12 cellular contexts compared by ENCODE assay signal in the genomic region with DNA sequence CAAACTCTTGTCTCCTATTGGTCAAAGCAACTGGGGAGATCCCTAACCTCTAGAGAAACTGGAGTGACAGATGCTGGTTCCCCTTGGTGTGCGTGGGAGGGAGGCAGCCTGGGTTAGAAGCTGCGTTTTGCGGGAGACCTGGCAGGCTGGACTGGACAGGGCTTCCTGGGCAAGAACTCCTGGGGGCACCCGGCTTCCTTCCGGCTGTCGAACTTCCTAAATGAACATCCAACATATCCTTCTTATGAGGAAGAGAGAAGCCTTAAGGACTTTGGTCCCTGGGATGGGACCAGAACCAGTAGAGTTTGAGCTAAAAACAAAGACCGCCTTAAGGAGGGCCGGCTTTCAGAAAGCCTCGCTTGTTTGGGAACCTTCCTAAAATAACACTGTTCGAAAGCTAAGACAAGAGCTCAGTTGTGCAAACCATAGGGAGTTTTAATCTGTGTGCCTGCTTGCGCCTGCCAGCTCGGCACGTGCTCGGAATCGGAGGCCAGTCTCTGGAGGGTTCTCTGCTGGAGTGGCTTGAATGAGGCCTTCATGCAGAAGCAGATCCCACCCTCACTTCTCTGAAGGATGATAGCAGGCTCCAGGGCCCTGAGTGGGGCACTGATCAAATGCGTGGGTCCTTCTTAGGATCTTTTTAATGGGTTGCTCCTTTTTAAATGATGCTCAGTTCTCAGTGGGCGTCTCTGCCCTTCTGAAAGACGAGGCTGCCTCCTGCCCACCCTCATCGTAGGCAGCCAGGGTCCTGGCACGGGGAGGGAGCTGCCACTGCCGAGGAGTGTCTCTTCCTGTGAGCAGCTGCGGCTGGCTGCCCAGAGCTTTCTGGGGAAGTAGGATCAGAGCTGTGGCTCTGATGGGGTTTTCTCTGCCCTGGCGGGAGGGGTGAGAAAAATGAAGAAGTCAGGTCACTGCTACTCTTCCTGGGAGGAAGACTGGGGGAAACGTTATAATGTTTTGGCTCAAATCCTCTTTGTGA. TPM values are rescaled to one million over a fixed set of nuclear protein-coding genes. Genes with fewer than 3 reads are reported as not detected.
DNase-seq lines count a peak whose midpoint lies in the region; ATAC-seq, FAIRE-seq and TF ChIP-seq lines count a peak whose summit lies in the region.
"Had no signal": no experiment of that assay in that cellular context is flagged by ENCODE, and none has a peak within 500 bp of the region (broad histone marks: within the 10 kb centered on the region; RNA-seq: fewer than 3 reads in every experiment).

No MANE protein-coding gene starts in this region.

- no peak overlapping the region for H2BK5ac ChIP-seq in neuronal stem cell (ENCODE audit: low read length)

- FAIRE-seq in H54 (lab: Jason Lieb, UNC), result no peak
- FAIRE-seq: islet of Langerhans had no signal

- WGBS in neuronal stem cell (ENCODE audit: extremely low coverage in 2 of 2, insufficient read length in 2 of 2, insufficient replicate concordance in 1 of 2), 2 donors, result no CpG with 5 or more reads among the region's 24 CpGs
- 55% methylated on average over 23 of the region's 24 CpGs for whole genome bisulfite sequencing in esophagus muscularis mucosa

- H3K4me1 ChIP-seq in CD4-positive, alpha-beta memory T cell (ENCODE audit: insufficient read depth, low read length), result peaks cover 20% of the 10 kb centered on the region
- peaks cover 22% of the 10 kb centered on the region for H3K4me1 ChIP-seq in OCI-LY3 (ENCODE audit: low read length)
- H3K4me1 ChIP-seq in neuronal stem cell (ENCODE audit: control insufficient read depth in 2 of 2, insufficient read depth in 1 of 2, low read depth in 1 of 2, low read length in 2 of 2), result peaks cover 0 to 7% of the 10 kb centered on the region in 2 donors
- H3K4me1 ChIP-seq in esophagus muscularis mucosa, result peaks cover 5 to 25% (median 18%) of the 10 kb centered on the region in 4 donors

- H3K79me1 ChIP-seq in neuronal stem cell (ENCODE audit: low read depth, low read length), result no peaks in the 10 kb centered on the region

- no peak overlapping the region for H3K14ac ChIP-seq in neuronal stem cell (ENCODE audit: low read length)

- peaks cover 9 to 29% (median 15%) of the 10 kb centered on the region in 4 donors for H3K4me1 Mint-ChIP-seq in CD4-positive, alpha-beta memory T cell

- H3K4me3 ChIP-seq in CD4-positive, alpha-beta memory T cell (ENCODE audit: low read length in 2 of 2), result no peak overlapping the region
- H3K4me3 ChIP-seq in OCI-LY3 (ENCODE audit: low read length) (peak overlapping the region; percentile 33; the same call in 1 of the 2 replicates), neuronal stem cell (ENCODE audit: low read length in 2 of 2) (no peak overlapping the region), esophagus muscularis mucosa (no peak overlapping the region)
- H3K4me3 ChIP-seq: body of pancreas had no signal

- H3K36me3 ChIP-seq in CD4-positive, alpha-beta memory T cell (ENCODE audit: insufficient read depth, low read length), result no peaks in the 10 kb centered on the region
- H3K36me3 ChIP-seq in OCI-LY3 (replicated peaks; ENCODE audit: low read depth, low read length), result no peaks in the 10 kb centered on the region
- H3K36me3 ChIP-seq in neuronal stem cell (replicated peaks in 1 of 2; ENCODE audit: control insufficient read depth in 2 of 2, insufficient read depth in 2 of 2, low read length in 2 of 2), result no peaks in the 10 kb centered on the region
- no peaks in the 10 kb centered on the region for H3K36me3 ChIP-seq in esophagus muscularis mucosa

- H3K23ac ChIP-seq in neuronal stem cell (ENCODE audit: low read depth, low read length, poor library complexity), result no peak overlapping the region

- H3K4me3 Mint-ChIP-seq in CD4-positive, alpha-beta memory T cell, result peak overlapping the region in 1 of 8 donors; percentile 63

- peak overlapping the region; percentile 26 for H2BK12ac ChIP-seq in neuronal stem cell (ENCODE audit: low read length)

- peak overlapping the region; percentile 23; the same call in 1 of the 2 replicates for H3K9ac ChIP-seq in OCI-LY3 (ENCODE audit: low read length)
- H3K9ac ChIP-seq in neuronal stem cell (ENCODE audit: low read depth, low read length, poor library complexity), result peak overlapping the region; percentile 45

- TF ChIP-seq EP300 in esophagus muscularis mucosa (IDR thresholded peaks at IDR 0.05), result no peak

- TF ChIP-seq POLR2A in esophagus muscularis mucosa (IDR thresholded peaks at IDR 0.05; ENCODE audit: low read depth) (no peak), H54 (IDR thresholded peaks at IDR 0.05; ENCODE audit: low read depth, low read length) (no peak)

- H3K27me3 Mint-ChIP-seq in CD4-positive, alpha-beta memory T cell, result peaks cover 0 to under 1% of the 10 kb centered on the region in 2 donors

- H2BK120ac ChIP-seq in neuronal stem cell (ENCODE audit: low read depth, low read length), result no peak overlapping the region

- H3K4me2 ChIP-seq in OCI-LY3 (ENCODE audit: low read length) (peak overlapping the region; percentile 68), neuronal stem cell (ENCODE audit: insufficient read depth, low read length, poor library complexity, severe bottlenecking) (no peak overlapping the region)

- no peak overlapping the region for H3K27ac ChIP-seq in CD4-positive, alpha-beta memory T cell (ENCODE audit: low read depth, low read length)
- H3K27ac ChIP-seq in OCI-LY3 (ENCODE audit: low read length) (no peak overlapping the region), neuronal stem cell (replicated peaks; ENCODE audit: low read length) (no peak overlapping the region), esophagus muscularis mucosa (replicated peaks in 1 of 4) (no peak overlapping the region)
- H3K27ac ChIP-seq: body of pancreas, VCaP had no signal

- H2AK5ac ChIP-seq in neuronal stem cell (ENCODE audit: low read depth, low read length), result peak overlapping the region; percentile 22

- H2BK15ac ChIP-seq in neuronal stem cell (ENCODE audit: low read length), result no peak overlapping the region

- no peak for ATAC-seq in HG03439 (IDR thresholded peaks at IDR 0.05; ENCODE audit: unreplicated experiment)

- DNase-seq in CD4-positive, alpha-beta memory T cell, result no peak
- DNase-seq in epidermal melanocyte (ENCODE audit: insufficient read length, low spot score) (peak; percentile 63), neuronal stem cell (ENCODE audit: low spot score) (no peak), esophagus muscularis mucosa (ENCODE audit: extremely low spot score) (no peak), SW480 (ENCODE audit: low spot score) (no peak), H54 (ENCODE audit: insufficient read length, low spot score) (no peak)
- DNase-seq: NCI-H2029 treated with DMSO at 0.1 percent for 48 hours had no signal

- H4K91ac ChIP-seq in neuronal stem cell (ENCODE audit: low read depth, low read length, poor library complexity), result no peak overlapping the region

- H3K27me3 ChIP-seq in CD4-positive, alpha-beta memory T cell (ENCODE audit: insufficient read depth, low read length), result no peaks in the 10 kb centered on the region
- 0 out of 2 replicates have a peak, but pooled peaks cover 7% of the 10 kb centered on the region for H3K27me3 ChIP-seq in OCI-LY3 (ENCODE audit: low read depth, low read length)
- H3K27me3 ChIP-seq in neuronal stem cell (ENCODE audit: control insufficient read depth in 3 of 3, insufficient read depth in 3 of 3, low read depth in 1 of 3, low read length in 3 of 3), result peaks cover 0 to 28% (median 0%) of the 10 kb centered on the region in 3 experiments
- H3K27me3 ChIP-seq in esophagus muscularis mucosa, result peaks cover 0 to 28% (median 0%) of the 10 kb centered on the region in 4 donors
- H3K27me3 ChIP-seq: body of pancreas had no signal

- H3K4ac ChIP-seq in neuronal stem cell (ENCODE audit: low read length), result no peak overlapping the region

- H3K27ac Mint-ChIP-seq in CD4-positive, alpha-beta memory T cell, result peak overlapping the region in 6 of 7 donors; percentile 46 to 85 (median 74)

- H2AFZ ChIP-seq in OCI-LY3 (ENCODE audit: low read depth, low read length) (0 out of 2 replicates have a peak overlapping the region, but pooled peaks have one; percentile 18), neuronal stem cell (ENCODE audit: low read length) (no peak overlapping the region)

- H4K20me1 ChIP-seq in OCI-LY3 (ENCODE audit: insufficient read depth, low read length), result no peaks in the 10 kb centered on the region; the same call in 1 of the 2 replicates

- CTCF ChIA-PET in CD4-positive, alpha-beta memory T cell (lab: Charles Lee; ENCODE audit: partially characterized antibody), result interaction anchor here (1.1 to 3.0 kb wide), 4 partner anchors 10 to 35 kb away, joined by 3 to 14 read pairs (median 6); no protein-coding TSS in a partner anchor

- no peaks in the 10 kb centered on the region for H3K36me3 Mint-ChIP-seq in CD4-positive, alpha-beta memory T cell

- H3K9me3 Mint-ChIP-seq in CD4-positive, alpha-beta memory T cell, result no peaks in the 10 kb centered on the region

- no peak for TF ChIP-seq CTCF in OCI-LY3 (IDR thresholded peaks at IDR 0.05; ENCODE audit: low read depth, low read length)
- TF ChIP-seq CTCF in esophagus muscularis mucosa (IDR thresholded peaks at IDR 0.05), result no peak

- intact Hi-C loops in CD4-positive, alpha-beta memory T cell (cut with micrococcal nuclease), result no loop called here
- intact Hi-C loops in esophagus muscularis mucosa (cut with DNase I), result no loop called here

- H3K9me3 ChIP-seq in CD4-positive, alpha-beta memory T cell (ENCODE audit: control insufficient read depth in 1 of 2, low read length in 2 of 2), result no peaks in the 10 kb centered on the region
- H3K9me3 ChIP-seq in OCI-LY3 (ENCODE audit: insufficient read depth, low read length) (no peaks in the 10 kb centered on the region), neuronal stem cell (replicated peaks in 1 of 2; ENCODE audit: control insufficient read depth in 2 of 2, insufficient read depth in 1 of 2, low read depth in 1 of 2, low read length in 2 of 2) (no peaks in the 10 kb centered on the region), esophagus muscularis mucosa (no peaks in the 10 kb centered on the region)
- H3K9me3 ChIP-seq: body of pancreas had no signal

- peak overlapping the region; percentile 81 for H3K18ac ChIP-seq in neuronal stem cell (ENCODE audit: low read length)

- POLR2A ChIA-PET in CD4-positive, alpha-beta memory T cell (lab: Charles Lee; ENCODE audit: partially characterized antibody), result interaction anchor here (0.9 to 1.3 kb wide), 5 partner anchors 19 to 71 kb away, joined by 3 to 5 read pairs (median 4); no protein-coding TSS in a partner anchor

- H3K79me2 ChIP-seq in OCI-LY3 (ENCODE audit: low read length), result no peaks in the 10 kb centered on the region

- H4K8ac ChIP-seq in neuronal stem cell (ENCODE audit: low read depth, low read length), result no peak overlapping the region

RNA-seq across cellular contexts. Expression of a gene that starts 30.8 kb away (rescaled TPM):
- total RNA-seq in CD4-positive, alpha-beta memory T cell, result 1 to 10 TPM in 1 of 2 experiments, under 1 TPM in 1; 0.84 to 1.6 TPM
- polyA plus RNA-seq in CD4-positive, alpha-beta memory T cell, result 1 to 10 TPM in 1 of 2 donors, under 1 TPM in 1; 0.09 to 1.8 TPM
- 20.9 TPM for polyA plus RNA-seq in neuronal stem cell (2013, experiment 1 of 2)
- polyA plus RNA-seq in neuronal stem cell (2013, experiment 2 of 2), result 20.1 TPM
- total RNA-seq in esophagus muscularis mucosa, result 1 to 10 TPM; 3.5 to 7.1 (median 6.6) TPM
